1 cellular context compared by ENCODE assay signal in the genomic region with DNA sequence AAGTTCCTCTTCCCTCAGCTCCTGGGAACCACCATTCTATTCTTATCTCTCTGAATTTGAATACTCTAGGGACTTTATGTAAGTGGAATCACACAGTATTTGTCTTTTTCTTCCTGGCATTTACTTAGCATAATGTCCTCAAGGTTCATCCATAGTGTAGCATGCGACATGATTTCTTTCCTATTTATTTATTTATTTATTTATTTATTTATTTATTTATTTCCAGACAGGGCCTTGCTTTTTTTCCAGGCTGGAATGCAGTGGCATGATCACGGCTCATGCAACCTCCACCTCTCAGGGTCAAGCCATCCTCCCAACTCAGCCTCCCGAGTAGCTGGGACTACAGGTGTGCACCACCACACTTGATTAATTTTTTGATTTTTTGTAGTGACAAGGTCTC.
TF ChIP-seq lines count a peak whose summit lies in the region.

No MANE protein-coding gene starts in this region.

TF ChIP-seq in HEK293, 187 proteins besides CTCF, POLR2A, EP300 and RAD21 (continued from another document and continues in another):
- 0 out of 2 replicates have a peak, but pooled peaks have one; percentile 23 for TF ChIP-seq ZNF19 (tag by site-specific recombination; IDR thresholded peaks at IDR 0.05; ENCODE audit: low read depth)
- 0 out of 2 replicates have a peak, but pooled peaks have one; percentile 16 for TF ChIP-seq ZNF292 (tag by site-specific recombination; IDR thresholded peaks at IDR 0.05; ENCODE audit: borderline replicate concordance, low read depth)
- TF ChIP-seq ZNF2 (tag by site-specific recombination; IDR thresholded peaks at IDR 0.05), result no peak
- no peak for TF ChIP-seq MYNN (tag by site-specific recombination; IDR thresholded peaks at IDR 0.05; ENCODE audit: borderline replicate concordance)
- no peak for TF ChIP-seq ZNF510 (tag by site-specific recombination; IDR thresholded peaks at IDR 0.05; ENCODE audit: insufficient replicate concordance)
- TF ChIP-seq ZNF560 (tag by site-specific recombination; IDR thresholded peaks at IDR 0.05; ENCODE audit: borderline replicate concordance), result 0 out of 2 replicates have a peak, but pooled peaks have one; percentile 49
- TF ChIP-seq ZNF660 (tag by site-specific recombination; IDR thresholded peaks at IDR 0.05), result no peak
- peak; percentile 69 for TF ChIP-seq ZNF426 (tag by site-specific recombination; IDR thresholded peaks at IDR 0.05)
- no peak for TF ChIP-seq TRIM28 (IDR thresholded peaks at IDR 0.05; ENCODE audit: borderline replicate concordance, low read length)
- TF ChIP-seq KLF7 (tag by site-specific recombination; IDR thresholded peaks at IDR 0.05; ENCODE audit: borderline replicate concordance), result no peak
- TF ChIP-seq KLF10 (tag by site-specific recombination; IDR thresholded peaks at IDR 0.05), result no peak
- TF ChIP-seq ZNF626 (tag by site-specific recombination; IDR thresholded peaks at IDR 0.05), result no peak
- TF ChIP-seq ZNF404 (tag by site-specific recombination; IDR thresholded peaks at IDR 0.05), result 0 out of 2 replicates have a peak, but pooled peaks have one; percentile 56
- peak; percentile 35; the same call in 1 of the 2 replicates for TF ChIP-seq ZNF664 (tag by site-specific recombination; IDR thresholded peaks at IDR 0.05)
- TF ChIP-seq ZBTB17 (tag by site-specific recombination; IDR thresholded peaks at IDR 0.05), result no peak
- TF ChIP-seq ZFP69B (tag by site-specific recombination; IDR thresholded peaks at IDR 0.05), result no peak
- peak; percentile 49; the same call in 1 of the 2 replicates for TF ChIP-seq ZNF791 (tag by site-specific recombination; IDR thresholded peaks at IDR 0.05)
- no peak for TF ChIP-seq GLIS1 (tag by site-specific recombination; IDR thresholded peaks at IDR 0.05)
- TF ChIP-seq, protein P1, sequence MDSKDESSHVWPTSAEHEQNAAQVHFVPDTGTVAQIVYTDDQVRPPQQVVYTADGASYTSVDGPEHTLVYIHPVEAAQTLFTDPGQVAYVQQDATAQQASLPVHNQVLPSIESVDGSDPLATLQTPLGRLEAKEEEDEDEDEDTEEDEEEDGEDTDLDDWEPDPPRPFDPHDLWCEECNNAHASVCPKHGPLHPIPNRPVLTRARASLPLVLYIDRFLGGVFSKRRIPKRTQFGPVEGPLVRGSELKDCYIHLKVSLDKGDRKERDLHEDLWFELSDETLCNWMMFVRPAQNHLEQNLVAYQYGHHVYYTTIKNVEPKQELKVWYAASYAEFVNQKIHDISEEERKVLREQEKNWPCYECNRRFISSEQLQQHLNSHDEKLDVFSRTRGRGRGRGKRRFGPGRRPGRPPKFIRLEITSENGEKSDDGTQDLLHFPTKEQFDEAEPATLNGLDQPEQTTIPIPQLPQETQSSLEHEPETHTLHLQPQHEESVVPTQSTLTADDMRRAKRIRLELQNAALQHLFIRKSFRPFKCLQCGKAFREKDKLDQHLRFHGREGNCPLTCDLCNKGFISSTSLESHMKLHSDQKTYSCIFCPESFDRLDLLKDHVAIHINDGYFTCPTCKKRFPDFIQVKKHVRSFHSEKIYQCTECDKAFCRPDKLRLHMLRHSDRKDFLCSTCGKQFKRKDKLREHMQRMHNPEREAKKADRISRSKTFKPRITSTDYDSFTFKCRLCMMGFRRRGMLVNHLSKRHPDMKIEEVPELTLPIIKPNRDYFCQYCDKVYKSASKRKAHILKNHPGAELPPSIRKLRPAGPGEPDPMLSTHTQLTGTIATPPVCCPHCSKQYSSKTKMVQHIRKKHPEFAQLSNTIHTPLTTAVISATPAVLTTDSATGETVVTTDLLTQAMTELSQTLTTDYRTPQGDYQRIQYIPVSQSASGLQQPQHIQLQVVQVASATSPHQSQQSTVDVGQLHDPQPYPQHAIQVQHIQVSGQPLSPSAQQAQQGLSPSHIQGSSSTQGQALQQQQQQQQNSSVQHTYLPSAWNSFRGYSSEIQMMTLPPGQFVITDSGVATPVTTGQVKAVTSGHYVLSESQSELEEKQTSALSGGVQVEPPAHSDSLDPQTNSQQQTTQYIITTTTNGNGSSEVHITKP (tag by site-specific recombination; IDR thresholded peaks at IDR 0.05), result no peak
- TF ChIP-seq ZXDB (tag by site-specific recombination; IDR thresholded peaks at IDR 0.05), result peak; percentile 31; the same call in 1 of the 2 replicates
- TF ChIP-seq ZNF600 (tag by site-specific recombination; IDR thresholded peaks at IDR 0.05), result no peak
- no peak for TF ChIP-seq ZNF350 (tag by site-specific recombination; IDR thresholded peaks at IDR 0.05)
- no peak for TF ChIP-seq ZNF596 (tag by site-specific recombination; IDR thresholded peaks at IDR 0.05)
- TF ChIP-seq, protein P2, sequence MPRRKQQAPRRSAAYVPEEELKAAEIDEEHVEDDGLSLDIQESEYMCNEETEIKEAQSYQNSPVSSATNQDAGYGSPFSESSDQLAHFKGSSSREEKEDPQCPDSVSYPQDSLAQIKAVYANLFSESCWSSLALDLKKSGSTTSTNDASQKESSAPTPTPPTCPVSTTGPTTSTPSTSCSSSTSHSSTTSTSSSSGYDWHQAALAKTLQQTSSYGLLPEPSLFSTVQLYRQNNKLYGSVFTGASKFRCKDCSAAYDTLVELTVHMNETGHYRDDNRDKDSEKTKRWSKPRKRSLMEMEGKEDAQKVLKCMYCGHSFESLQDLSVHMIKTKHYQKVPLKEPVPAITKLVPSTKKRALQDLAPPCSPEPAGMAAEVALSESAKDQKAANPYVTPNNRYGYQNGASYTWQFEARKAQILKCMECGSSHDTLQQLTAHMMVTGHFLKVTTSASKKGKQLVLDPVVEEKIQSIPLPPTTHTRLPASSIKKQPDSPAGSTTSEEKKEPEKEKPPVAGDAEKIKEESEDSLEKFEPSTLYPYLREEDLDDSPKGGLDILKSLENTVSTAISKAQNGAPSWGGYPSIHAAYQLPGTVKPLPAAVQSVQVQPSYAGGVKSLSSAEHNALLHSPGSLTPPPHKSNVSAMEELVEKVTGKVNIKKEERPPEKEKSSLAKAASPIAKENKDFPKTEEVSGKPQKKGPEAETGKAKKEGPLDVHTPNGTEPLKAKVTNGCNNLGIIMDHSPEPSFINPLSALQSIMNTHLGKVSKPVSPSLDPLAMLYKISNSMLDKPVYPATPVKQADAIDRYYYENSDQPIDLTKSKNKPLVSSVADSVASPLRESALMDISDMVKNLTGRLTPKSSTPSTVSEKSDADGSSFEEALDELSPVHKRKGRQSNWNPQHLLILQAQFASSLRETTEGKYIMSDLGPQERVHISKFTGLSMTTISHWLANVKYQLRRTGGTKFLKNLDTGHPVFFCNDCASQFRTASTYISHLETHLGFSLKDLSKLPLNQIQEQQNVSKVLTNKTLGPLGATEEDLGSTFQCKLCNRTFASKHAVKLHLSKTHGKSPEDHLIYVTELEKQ (tag by site-specific recombination; IDR thresholded peaks at IDR 0.05; ENCODE audit: borderline replicate concordance), result no peak
- no peak for TF ChIP-seq ZNF175 (tag by site-specific recombination; IDR thresholded peaks at IDR 0.05)
- TF ChIP-seq ZIC2 (tag by site-specific recombination; IDR thresholded peaks at IDR 0.05), result no peak
- TF ChIP-seq BCL11B (tag by site-specific recombination; IDR thresholded peaks at IDR 0.05; ENCODE audit: low read depth), result no peak
- no peak for TF ChIP-seq ZNF544 (tag by site-specific recombination; IDR thresholded peaks at IDR 0.05)
- TF ChIP-seq ZNF155 (tag by site-specific recombination; IDR thresholded peaks at IDR 0.05), result no peak
- TF ChIP-seq GLI2 (tag by site-specific recombination; IDR thresholded peaks at IDR 0.05; ENCODE audit: borderline replicate concordance, low read depth), result no peak
- TF ChIP-seq ZNF433 (tag by site-specific recombination; IDR thresholded peaks at IDR 0.05; ENCODE audit: low read depth), result peak; percentile 64
- TF ChIP-seq, protein P3, sequence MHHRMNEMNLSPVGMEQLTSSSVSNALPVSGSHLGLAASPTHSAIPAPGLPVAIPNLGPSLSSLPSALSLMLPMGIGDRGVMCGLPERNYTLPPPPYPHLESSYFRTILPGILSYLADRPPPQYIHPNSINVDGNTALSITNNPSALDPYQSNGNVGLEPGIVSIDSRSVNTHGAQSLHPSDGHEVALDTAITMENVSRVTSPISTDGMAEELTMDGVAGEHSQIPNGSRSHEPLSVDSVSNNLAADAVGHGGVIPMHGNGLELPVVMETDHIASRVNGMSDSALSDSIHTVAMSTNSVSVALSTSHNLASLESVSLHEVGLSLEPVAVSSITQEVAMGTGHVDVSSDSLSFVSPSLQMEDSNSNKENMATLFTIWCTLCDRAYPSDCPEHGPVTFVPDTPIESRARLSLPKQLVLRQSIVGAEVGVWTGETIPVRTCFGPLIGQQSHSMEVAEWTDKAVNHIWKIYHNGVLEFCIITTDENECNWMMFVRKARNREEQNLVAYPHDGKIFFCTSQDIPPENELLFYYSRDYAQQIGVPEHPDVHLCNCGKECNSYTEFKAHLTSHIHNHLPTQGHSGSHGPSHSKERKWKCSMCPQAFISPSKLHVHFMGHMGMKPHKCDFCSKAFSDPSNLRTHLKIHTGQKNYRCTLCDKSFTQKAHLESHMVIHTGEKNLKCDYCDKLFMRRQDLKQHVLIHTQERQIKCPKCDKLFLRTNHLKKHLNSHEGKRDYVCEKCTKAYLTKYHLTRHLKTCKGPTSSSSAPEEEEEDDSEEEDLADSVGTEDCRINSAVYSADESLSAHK (tag by site-specific recombination; IDR thresholded peaks at IDR 0.05), result no peak
- TF ChIP-seq, protein P4, sequence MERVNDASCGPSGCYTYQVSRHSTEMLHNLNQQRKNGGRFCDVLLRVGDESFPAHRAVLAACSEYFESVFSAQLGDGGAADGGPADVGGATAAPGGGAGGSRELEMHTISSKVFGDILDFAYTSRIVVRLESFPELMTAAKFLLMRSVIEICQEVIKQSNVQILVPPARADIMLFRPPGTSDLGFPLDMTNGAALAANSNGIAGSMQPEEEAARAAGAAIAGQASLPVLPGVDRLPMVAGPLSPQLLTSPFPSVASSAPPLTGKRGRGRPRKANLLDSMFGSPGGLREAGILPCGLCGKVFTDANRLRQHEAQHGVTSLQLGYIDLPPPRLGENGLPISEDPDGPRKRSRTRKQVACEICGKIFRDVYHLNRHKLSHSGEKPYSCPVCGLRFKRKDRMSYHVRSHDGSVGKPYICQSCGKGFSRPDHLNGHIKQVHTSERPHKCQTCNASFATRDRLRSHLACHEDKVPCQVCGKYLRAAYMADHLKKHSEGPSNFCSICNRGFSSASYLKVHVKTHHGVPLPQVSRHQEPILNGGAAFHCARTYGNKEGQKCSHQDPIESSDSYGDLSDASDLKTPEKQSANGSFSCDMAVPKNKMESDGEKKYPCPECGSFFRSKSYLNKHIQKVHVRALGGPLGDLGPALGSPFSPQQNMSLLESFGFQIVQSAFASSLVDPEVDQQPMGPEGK (tag by site-specific recombination; IDR thresholded peaks at IDR 0.05), result no peak
- no peak for TF ChIP-seq KLF8 (tag by site-specific recombination; IDR thresholded peaks at IDR 0.05)
- TF ChIP-seq ZNF416 (tag by site-specific recombination; IDR thresholded peaks at IDR 0.05), result no peak
- TF ChIP-seq ZNF202 (tag by site-specific recombination; IDR thresholded peaks at IDR 0.05; ENCODE audit: borderline replicate concordance), result peak; percentile 50; the same call in 1 of the 2 replicates
- TF ChIP-seq, protein P5, sequence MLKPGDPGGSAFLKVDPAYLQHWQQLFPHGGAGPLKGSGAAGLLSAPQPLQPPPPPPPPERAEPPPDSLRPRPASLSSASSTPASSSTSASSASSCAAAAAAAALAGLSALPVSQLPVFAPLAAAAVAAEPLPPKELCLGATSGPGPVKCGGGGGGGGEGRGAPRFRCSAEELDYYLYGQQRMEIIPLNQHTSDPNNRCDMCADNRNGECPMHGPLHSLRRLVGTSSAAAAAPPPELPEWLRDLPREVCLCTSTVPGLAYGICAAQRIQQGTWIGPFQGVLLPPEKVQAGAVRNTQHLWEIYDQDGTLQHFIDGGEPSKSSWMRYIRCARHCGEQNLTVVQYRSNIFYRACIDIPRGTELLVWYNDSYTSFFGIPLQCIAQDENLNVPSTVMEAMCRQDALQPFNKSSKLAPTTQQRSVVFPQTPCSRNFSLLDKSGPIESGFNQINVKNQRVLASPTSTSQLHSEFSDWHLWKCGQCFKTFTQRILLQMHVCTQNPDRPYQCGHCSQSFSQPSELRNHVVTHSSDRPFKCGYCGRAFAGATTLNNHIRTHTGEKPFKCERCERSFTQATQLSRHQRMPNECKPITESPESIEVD (tag by site-specific recombination; IDR thresholded peaks at IDR 0.05), result no peak
- no peak for TF ChIP-seq ZNF571 (tag by site-specific recombination; IDR thresholded peaks at IDR 0.05)
- no peak for TF ChIP-seq ZNF184 (tag by site-specific recombination; IDR thresholded peaks at IDR 0.05)
- TF ChIP-seq ZNF146 (tag by site-specific recombination; IDR thresholded peaks at IDR 0.05), result no peak
- peak; percentile 65 for TF ChIP-seq ZBTB8A (tag by site-specific recombination; IDR thresholded peaks at IDR 0.05)
- TF ChIP-seq, protein P6, sequence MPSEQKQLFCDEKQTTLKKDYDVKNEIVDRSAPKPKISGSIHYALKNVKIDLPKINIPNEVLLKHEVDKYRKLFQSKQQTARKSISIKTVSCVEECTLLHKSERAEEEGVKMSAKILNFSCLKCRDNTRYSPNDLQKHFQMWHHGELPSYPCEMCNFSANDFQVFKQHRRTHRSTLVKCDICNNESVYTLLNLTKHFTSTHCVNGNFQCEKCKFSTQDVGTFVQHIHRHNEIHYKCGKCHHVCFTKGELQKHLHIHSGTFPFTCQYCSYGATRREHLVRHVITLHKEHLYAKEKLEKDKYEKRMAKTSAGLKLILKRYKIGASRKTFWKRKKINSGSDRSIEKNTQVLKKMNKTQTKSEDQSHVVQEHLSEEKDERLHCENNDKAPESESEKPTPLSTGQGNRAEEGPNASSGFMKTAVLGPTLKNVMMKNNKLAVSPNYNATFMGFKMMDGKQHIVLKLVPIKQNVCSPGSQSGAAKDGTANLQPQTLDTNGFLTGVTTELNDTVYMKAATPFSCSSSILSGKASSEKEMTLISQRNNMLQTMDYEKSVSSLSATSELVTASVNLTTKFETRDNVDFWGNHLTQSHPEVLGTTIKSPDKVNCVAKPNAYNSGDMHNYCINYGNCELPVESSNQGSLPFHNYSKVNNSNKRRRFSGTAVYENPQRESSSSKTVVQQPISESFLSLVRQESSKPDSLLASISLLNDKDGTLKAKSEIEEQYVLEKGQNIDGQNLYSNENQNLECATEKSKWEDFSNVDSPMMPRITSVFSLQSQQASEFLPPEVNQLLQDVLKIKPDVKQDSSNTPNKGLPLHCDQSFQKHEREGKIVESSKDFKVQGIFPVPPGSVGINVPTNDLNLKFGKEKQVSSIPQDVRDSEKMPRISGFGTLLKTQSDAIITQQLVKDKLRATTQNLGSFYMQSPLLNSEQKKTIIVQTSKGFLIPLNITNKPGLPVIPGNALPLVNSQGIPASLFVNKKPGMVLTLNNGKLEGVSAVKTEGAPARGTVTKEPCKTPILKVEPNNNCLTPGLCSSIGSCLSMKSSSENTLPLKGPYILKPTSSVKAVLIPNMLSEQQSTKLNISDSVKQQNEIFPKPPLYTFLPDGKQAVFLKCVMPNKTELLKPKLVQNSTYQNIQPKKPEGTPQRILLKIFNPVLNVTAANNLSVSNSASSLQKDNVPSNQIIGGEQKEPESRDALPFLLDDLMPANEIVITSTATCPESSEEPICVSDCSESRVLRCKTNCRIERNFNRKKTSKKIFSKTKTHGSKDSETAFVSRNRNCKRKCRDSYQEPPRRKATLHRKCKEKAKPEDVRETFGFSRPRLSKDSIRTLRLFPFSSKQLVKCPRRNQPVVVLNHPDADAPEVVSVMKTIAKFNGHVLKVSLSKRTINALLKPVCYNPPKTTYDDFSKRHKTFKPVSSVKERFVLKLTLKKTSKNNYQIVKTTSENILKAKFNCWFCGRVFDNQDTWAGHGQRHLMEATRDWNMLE (tag by site-specific recombination; conservative IDR thresholded peaks at IDR 0.05; ENCODE audit: low read depth), result peak; percentile 83
